In the genomic region with DNA sequence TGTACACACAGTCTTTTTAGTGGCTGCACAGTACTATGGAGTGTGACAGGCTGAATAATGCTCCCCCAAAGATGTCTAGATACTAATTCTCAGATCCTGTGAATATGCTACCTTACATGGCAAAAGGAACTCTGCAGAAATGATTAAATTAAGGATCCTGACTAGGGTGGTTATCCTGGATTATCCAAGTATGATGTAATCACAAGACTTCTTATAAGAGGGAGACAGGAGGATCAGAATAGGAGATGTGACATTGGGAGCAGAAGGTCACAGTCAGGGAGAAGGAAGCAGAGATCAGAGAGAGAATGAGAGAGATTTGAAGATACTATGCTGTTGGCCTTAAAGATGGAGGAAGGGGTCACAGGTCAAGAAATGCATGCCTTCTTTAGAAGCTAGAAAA, we compare ENCODE assay signal across 1 cellular context.
TF ChIP-seq lines count a peak whose summit lies in the region.

No MANE protein-coding gene starts in this region.

TF ChIP-seq in GM23338, 12 proteins besides CTCF, POLR2A, EP300 and RAD21 (continued from another document):
- TF ChIP-seq REST (IDR thresholded peaks at IDR 0.05; ENCODE audit: unreplicated experiment): no peak
- TF ChIP-seq, protein P1, sequence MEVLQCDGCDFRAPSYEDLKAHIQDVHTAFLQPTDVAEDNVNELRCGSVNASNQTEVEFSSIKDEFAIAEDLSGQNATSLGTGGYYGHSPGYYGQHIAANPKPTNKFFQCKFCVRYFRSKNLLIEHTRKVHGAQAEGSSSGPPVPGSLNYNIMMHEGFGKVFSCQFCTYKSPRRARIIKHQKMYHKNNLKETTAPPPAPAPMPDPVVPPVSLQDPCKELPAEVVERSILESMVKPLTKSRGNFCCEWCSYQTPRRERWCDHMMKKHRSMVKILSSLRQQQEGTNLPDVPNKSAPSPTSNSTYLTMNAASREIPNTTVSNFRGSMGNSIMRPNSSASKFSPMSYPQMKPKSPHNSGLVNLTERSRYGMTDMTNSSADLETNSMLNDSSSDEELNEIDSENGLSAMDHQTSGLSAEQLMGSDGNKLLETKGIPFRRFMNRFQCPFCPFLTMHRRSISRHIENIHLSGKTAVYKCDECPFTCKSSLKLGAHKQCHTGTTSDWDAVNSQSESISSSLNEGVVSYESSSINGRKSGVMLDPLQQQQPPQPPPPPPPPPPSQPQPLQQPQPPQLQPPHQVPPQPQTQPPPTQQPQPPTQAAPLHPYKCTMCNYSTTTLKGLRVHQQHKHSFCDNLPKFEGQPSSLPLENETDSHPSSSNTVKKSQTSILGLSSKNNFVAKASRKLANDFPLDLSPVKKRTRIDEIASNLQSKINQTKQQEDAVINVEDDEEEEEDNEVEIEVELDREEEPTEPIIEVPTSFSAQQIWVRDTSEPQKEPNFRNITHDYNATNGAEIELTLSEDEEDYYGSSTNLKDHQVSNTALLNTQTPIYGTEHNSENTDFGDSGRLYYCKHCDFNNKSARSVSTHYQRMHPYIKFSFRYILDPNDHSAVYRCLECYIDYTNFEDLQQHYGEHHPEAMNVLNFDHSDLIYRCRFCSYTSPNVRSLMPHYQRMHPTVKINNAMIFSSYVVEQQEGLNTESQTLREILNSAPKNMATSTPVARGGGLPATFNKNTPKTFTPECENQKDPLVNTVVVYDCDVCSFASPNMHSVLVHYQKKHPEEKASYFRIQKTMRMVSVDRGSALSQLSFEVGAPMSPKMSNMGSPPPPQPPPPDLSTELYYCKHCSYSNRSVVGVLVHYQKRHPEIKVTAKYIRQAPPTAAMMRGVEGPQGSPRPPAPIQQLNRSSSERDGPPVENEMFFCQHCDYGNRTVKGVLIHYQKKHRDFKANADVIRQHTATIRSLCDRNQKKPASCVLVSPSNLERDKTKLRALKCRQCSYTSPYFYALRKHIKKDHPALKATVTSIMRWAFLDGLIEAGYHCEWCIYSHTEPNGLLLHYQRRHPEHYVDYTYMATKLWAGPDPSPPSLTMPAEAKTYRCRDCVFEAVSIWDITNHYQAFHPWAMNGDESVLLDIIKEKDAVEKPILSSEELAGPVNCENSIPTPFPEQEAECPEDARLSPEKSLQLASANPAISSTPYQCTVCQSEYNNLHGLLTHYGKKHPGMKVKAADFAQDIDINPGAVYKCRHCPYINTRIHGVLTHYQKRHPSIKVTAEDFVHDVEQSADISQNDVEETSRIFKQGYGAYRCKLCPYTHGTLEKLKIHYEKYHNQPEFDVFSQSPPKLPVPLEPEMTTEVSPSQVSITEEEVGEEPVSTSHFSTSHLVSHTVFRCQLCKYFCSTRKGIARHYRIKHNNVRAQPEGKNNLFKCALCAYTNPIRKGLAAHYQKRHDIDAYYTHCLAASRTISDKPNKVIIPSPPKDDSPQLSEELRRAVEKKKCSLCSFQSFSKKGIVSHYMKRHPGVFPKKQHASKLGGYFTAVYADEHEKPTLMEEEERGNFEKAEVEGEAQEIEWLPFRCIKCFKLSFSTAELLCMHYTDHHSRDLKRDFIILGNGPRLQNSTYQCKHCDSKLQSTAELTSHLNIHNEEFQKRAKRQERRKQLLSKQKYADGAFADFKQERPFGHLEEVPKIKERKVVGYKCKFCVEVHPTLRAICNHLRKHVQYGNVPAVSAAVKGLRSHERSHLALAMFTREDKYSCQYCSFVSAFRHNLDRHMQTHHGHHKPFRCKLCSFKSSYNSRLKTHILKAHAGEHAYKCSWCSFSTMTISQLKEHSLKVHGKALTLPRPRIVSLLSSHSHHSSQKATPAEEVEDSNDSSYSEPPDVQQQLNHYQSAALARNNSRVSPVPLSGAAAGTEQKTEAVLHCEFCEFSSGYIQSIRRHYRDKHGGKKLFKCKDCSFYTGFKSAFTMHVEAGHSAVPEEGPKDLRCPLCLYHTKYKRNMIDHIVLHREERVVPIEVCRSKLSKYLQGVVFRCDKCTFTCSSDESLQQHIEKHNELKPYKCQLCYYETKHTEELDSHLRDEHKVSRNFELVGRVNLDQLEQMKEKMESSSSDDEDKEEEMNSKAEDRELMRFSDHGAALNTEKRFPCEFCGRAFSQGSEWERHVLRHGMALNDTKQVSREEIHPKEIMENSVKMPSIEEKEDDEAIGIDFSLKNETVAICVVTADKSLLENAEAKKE (CRISPR knock-in tag; IDR thresholded peaks at IDR 0.05): no peak
- TF ChIP-seq JUNB (IDR thresholded peaks at IDR 0.05; ENCODE audit: unreplicated experiment): no peak
- TF ChIP-seq CREB1 (CRISPR knock-in tag; IDR thresholded peaks at IDR 0.05; ENCODE audit: low read depth): no peak
TF ChIP-seq in GM23338: peak in this region for 0.
